11 cellular contexts compared by ENCODE assay signal in genomic region chr2:141591787-141592186, GRCh38.
"Had no signal": no experiment of that assay in that cellular context is flagged by ENCODE, and none has a peak within 500 bp of the region (broad histone marks: within the 10 kb centered on the region; RNA-seq: fewer than 3 reads in every experiment).

No MANE protein-coding gene starts in this region.

- H3K9me3 ChIP-seq: HAP-1 had no signal

- H3K4me3 Mint-ChIP-seq: GM23338, H9, HFFc6 had no signal

- H3K9ac ChIP-seq: GM23248 had no signal

- H3K4me3 ChIP-seq: GM23248, GM23338, HAP-1 had no signal

- DNase-seq: GM23248, GOT3, H7, H9, HCEC 1CT, HFFc6 had no signal

- FAIRE-seq: H1, H54 had no signal

- H3K36me3 ChIP-seq: HAP-1 had no signal

- H3K4me1 ChIP-seq: HAP-1 had no signal

- H3K4me2 ChIP-seq: GM23338 had no signal

- H2AFZ ChIP-seq: GM23248 had no signal

- ATAC-seq: GM23338, HCT116 had no signal

- H3K27ac Mint-ChIP-seq: GM23338, HFFc6 had no signal

- H3K27ac ChIP-seq: GM23248 had no signal
